29 cellular contexts compared by ENCODE assay signal in the genomic region with DNA sequence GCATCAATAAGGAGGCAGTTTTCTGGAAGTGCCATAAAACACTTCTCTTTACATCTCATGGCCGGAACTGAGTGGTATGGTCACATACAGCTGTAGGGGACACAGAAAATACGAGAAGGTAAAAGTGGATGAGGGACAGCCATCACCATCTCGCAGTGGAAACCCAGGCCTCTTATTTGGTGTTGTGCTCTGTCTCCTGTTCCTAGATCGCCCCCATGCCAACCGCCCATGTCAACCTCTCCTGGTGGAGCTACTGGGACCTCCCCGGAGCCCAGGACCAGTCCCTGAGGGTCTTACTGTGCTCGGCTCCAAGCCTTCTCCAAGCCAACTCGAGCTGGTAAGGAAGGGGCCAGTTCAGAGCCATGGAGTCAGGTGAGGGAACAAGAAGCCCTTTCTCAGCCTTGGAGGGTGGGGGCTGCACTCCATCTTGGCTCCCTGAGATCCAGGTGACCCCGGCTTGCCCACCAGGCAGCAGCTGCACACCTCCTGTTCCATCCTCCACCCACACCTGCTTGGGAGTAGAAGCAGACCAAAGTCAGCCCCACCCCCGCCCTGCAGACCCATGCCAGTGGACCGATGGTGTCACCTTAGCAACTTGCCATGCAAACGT.
"Had no signal": no experiment of that assay in that cellular context is flagged by ENCODE, and none has a peak within 500 bp of the region (broad histone marks: within the 10 kb centered on the region; RNA-seq: fewer than 3 reads in every experiment).

No MANE protein-coding gene starts in this region.

- H3K4me3 Mint-ChIP-seq: naive thymus-derived CD8-positive, alpha-beta T cell; natural killer cell treated with Interleukin-12 subunit alpha and Interleukin-12 subunit beta and Interleukin-15 and Interleukin-18, amount 100 ng/mL, for 72 hours; nephron progenitor cell; neural crest cell; stimulated activated memory B cell treated with anti-CD40 and anti-IgM and Interleukin-4, amounts not matched to agents 10 μg/mL and 1 μg/mL and 100 μg/mL, for 72 hours; stimulated activated naive CD8-positive, alpha-beta T cell treated with anti-CD3 and anti-CD28 coated beads, Interleukin-15, amount 100 ng/mL, for 72 hours; type B pancreatic cell had no signal

- H3K36me3 ChIP-seq: ovary, right lobe of liver, sigmoid colon, suprapubic skin, tibial artery, transverse colon, upper lobe of right lung, uterus had no signal

- H3K27ac Mint-ChIP-seq: natural killer cell treated with Interleukin-12 subunit alpha and Interleukin-12 subunit beta and Interleukin-15 and Interleukin-18, amount 100 ng/mL, for 72 hours; nephron progenitor cell; stimulated activated memory B cell treated with anti-CD40 and anti-IgM and Interleukin-4, amounts not matched to agents 10 μg/mL and 1 μg/mL and 100 μg/mL, for 72 hours; type B pancreatic cell had no signal

- H3K4me1 ChIP-seq: parathyroid adenoma, psoas muscle, right lobe of liver, sigmoid colon, suprapubic skin, testis, tibial artery, transverse colon, upper lobe of right lung, uterus had no signal

- H3K27ac ChIP-seq: ovary, parathyroid adenoma, psoas muscle, right lobe of liver, sigmoid colon, suprapubic skin, testis, tibial artery, transverse colon, upper lobe of right lung, uterus had no signal

- H3K79me2 ChIP-seq: parathyroid adenoma had no signal

- H3K9ac ChIP-seq: parathyroid adenoma had no signal

- H3K9me3 ChIP-seq: ovary, psoas muscle, right lobe of liver, sigmoid colon, suprapubic skin, testis, tibial artery, transverse colon, upper lobe of right lung, uterus had no signal

- H2AFZ ChIP-seq: parathyroid adenoma had no signal

- DNase-seq: nephron progenitor cell; occipital lobe; ovary; right cardiac atrium; right lobe of liver; sigmoid colon; small intestine; stimulated activated CD4-positive, alpha-beta T cell treated with anti-CD3 and anti-CD28 coated beads, Interleukin-12 subunit alpha, Interleukin-12 subunit beta, amount 100 ng/mL, for 4 hours; stimulated activated CD4-positive, alpha-beta T cell treated with anti-CD3 and anti-CD28 coated beads, Interleukin-1b, Interleukin-23, amount 100 ng/mL, for 48 hours; stimulated activated CD4-positive, alpha-beta T cell treated with anti-CD3 and anti-CD28 coated beads, Interleukin-4, amount 100 ng/mL, for 1 hour; stimulated activated CD4-positive, alpha-beta T cell treated with anti-CD3 and anti-CD28 coated beads, Interleukin-4, amount 100 ng/mL, for 4 hours; stimulated activated CD8-positive, alpha-beta memory T cell treated with anti-CD3 and anti-CD28 coated beads, Interleukin-4, amount 100 ng/mL, for 48 hours; stimulated activated naive CD4-positive, alpha-beta T cell; stimulated activated naive CD8-positive, alpha-beta T cell treated with anti-CD3 and anti-CD28 coated beads, Interleukin-15, amount 100 ng/mL, for 72 hours; stimulated activated naive CD8-positive, alpha-beta T cell treated with anti-CD3 and anti-CD28 coated beads, Interleukin-15, Interleukin-2, amounts not matched to agents 100 U/mL and 50 U/mL, for 24 hours; substantia nigra; testis; tibial artery; transverse colon; upper lobe of right lung; uterus had no signal

- H3K4me3 ChIP-seq: ovary, psoas muscle, right lobe of liver, sigmoid colon, suprapubic skin, testis, tibial artery, transverse colon, upper lobe of right lung, uterus had no signal

- H3K27me3 Mint-ChIP-seq: stimulated activated memory B cell treated with anti-CD40 and anti-IgM and Interleukin-4, amounts not matched to agents 10 μg/mL and 1 μg/mL and 100 μg/mL, for 72 hours; stimulated activated naive CD8-positive, alpha-beta T cell treated with anti-CD3 and anti-CD28 coated beads, Interleukin-15, amount 100 ng/mL, for 72 hours had no signal

- H3K36me3 Mint-ChIP-seq: naive thymus-derived CD8-positive, alpha-beta T cell; natural killer cell treated with Interleukin-12 subunit alpha and Interleukin-12 subunit beta and Interleukin-15 and Interleukin-18, amount 100 ng/mL, for 72 hours; stimulated activated memory B cell treated with anti-CD40 and anti-IgM and Interleukin-4, amounts not matched to agents 10 μg/mL and 1 μg/mL and 100 μg/mL, for 72 hours; type B pancreatic cell had no signal

- H3K27me3 ChIP-seq: ovary, right lobe of liver, sigmoid colon, suprapubic skin, testis, transverse colon, upper lobe of right lung, uterus had no signal

- H3K9me3 Mint-ChIP-seq: naive thymus-derived CD8-positive, alpha-beta T cell; natural killer cell treated with Interleukin-12 subunit alpha and Interleukin-12 subunit beta and Interleukin-15 and Interleukin-18, amount 100 ng/mL, for 72 hours; nephron progenitor cell; neural crest cell; stimulated activated memory B cell treated with anti-CD40 and anti-IgM and Interleukin-4, amounts not matched to agents 10 μg/mL and 1 μg/mL and 100 μg/mL, for 72 hours; stimulated activated naive CD8-positive, alpha-beta T cell treated with anti-CD3 and anti-CD28 coated beads, Interleukin-15, amount 100 ng/mL, for 72 hours; type B pancreatic cell had no signal

- H3K4me1 Mint-ChIP-seq: naive thymus-derived CD8-positive, alpha-beta T cell; stimulated activated memory B cell treated with anti-CD40 and anti-IgM and Interleukin-4, amounts not matched to agents 10 μg/mL and 1 μg/mL and 100 μg/mL, for 72 hours had no signal

- ATAC-seq: naive thymus-derived CD8-positive, alpha-beta T cell; natural killer cell treated with Interleukin-12 subunit alpha and Interleukin-12 subunit beta and Interleukin-15 and Interleukin-18, amount 100 ng/mL, for 72 hours; psoas muscle; right cardiac atrium; right lobe of liver; stimulated activated memory B cell treated with anti-CD40 and anti-IgM and Interleukin-4, amounts not matched to agents 10 μg/mL and 1 μg/mL and 100 μg/mL, for 72 hours; stimulated activated naive CD8-positive, alpha-beta T cell treated with anti-CD3 and anti-CD28 coated beads, Interleukin-15, amount 100 ng/mL, for 72 hours; stimulated activated naive CD8-positive, alpha-beta T cell treated with anti-CD3 and anti-CD28 coated beads, Interleukin-15, Interleukin-2, amounts not matched to agents 100 U/mL and 50 U/mL, for 24 hours; upper lobe of right lung had no signal
